In the genomic region with DNA sequence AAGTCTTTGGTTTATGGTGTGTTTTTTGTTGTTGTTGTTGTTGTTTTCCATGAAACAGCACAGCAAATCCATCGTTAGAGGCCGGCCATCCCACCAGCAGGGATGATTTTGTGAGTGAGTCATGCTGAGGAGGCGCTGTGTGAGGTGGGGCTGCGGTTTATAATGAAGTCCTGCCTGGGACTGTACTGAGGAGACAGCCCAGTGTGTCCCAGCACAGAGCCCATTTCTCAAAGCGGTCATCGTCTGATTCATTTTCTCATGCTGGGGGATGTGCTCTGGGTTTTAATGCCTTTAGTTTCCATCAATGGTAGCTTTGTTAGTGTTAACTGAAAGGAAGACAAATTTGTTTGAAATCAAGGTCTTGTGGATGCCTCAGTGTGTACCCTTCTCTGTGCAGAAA, we compare ENCODE assay signal across 14 cellular contexts.
DNase-seq lines count a peak whose midpoint lies in the region; ATAC-seq, FAIRE-seq and TF ChIP-seq lines count a peak whose summit lies in the region.
"Had no signal": no experiment of that assay in that cellular context is flagged by ENCODE, and none has a peak within 500 bp of the region (broad histone marks: within the 10 kb centered on the region; RNA-seq: fewer than 3 reads in every experiment).

No MANE protein-coding gene starts in this region.

- no peaks in the 10 kb centered on the region for H3K27me3 ChIP-seq in astrocyte (ENCODE audit: insufficient read depth, low read length)
- H3K27me3 ChIP-seq in foreskin keratinocyte = no peaks in the 10 kb centered on the region
- H3K27me3 ChIP-seq in aorta (ENCODE audit: control insufficient read depth in 1 of 2, insufficient read depth in 2 of 2, low read length in 1 of 2) = no peaks in the 10 kb centered on the region

- H3K9me3 ChIP-seq in astrocyte (ENCODE audit: insufficient read depth, low read depth, low read length) (no peaks in the 10 kb centered on the region), aorta (ENCODE audit: control insufficient read depth, low read length) (no peaks in the 10 kb centered on the region)

- no peaks in the 10 kb centered on the region for H3K79me2 ChIP-seq in astrocyte (ENCODE audit: insufficient read depth, low read length)

- H3K9me3 Mint-ChIP-seq in astrocyte (ENCODE audit: unreplicated experiment) = peaks cover 2% of the 10 kb centered on the region
- H3K9me3 Mint-ChIP-seq: natural killer cell treated with Interleukin-12 subunit alpha and Interleukin-12 subunit beta and Interleukin-15 and Interleukin-18, amount 100 ng/mL, for 72 hours had no signal

- H3K36me3 Mint-ChIP-seq in astrocyte (ENCODE audit: low read depth, unreplicated experiment) = no peaks in the 10 kb centered on the region
- H3K36me3 Mint-ChIP-seq: natural killer cell treated with Interleukin-12 subunit alpha and Interleukin-12 subunit beta and Interleukin-15 and Interleukin-18, amount 100 ng/mL, for 72 hours had no signal

- peak overlapping the region; percentile 41 for H3K4me2 ChIP-seq in astrocyte (ENCODE audit: low read length)

- no peak overlapping the region for H3K4me3 Mint-ChIP-seq in astrocyte (ENCODE audit: unreplicated experiment)
- H3K4me3 Mint-ChIP-seq: natural killer cell treated with Interleukin-12 subunit alpha and Interleukin-12 subunit beta and Interleukin-15 and Interleukin-18, amount 100 ng/mL, for 72 hours had no signal

- H3K36me3 ChIP-seq in astrocyte (ENCODE audit: insufficient read depth, low read length) (no peaks in the 10 kb centered on the region), aorta (ENCODE audit: control insufficient read depth in 1 of 2, insufficient read depth in 2 of 2, low read length in 1 of 2) (no peaks in the 10 kb centered on the region)

- H3K4me1 ChIP-seq in astrocyte (ENCODE audit: insufficient read depth, low read length) = peaks cover 28% of the 10 kb centered on the region
- H3K4me1 ChIP-seq in foreskin keratinocyte = peaks cover 6% of the 10 kb centered on the region
- peaks cover 0 to 2% of the 10 kb centered on the region in 2 donors for H3K4me1 ChIP-seq in aorta (ENCODE audit: control insufficient read depth in 1 of 2, insufficient read depth in 2 of 2, low read length in 2 of 2)

- peak overlapping the region; percentile 72 for H3K9ac ChIP-seq in astrocyte (ENCODE audit: low read length)

- H3K27ac Mint-ChIP-seq in astrocyte (ENCODE audit: unreplicated experiment) = no peak overlapping the region
- H3K27ac Mint-ChIP-seq: natural killer cell treated with Interleukin-12 subunit alpha and Interleukin-12 subunit beta and Interleukin-15 and Interleukin-18, amount 100 ng/mL, for 72 hours had no signal

- no peak for FAIRE-seq in astrocyte (lab: Jason Lieb, UNC)

- DNase-seq in HK-2 (ENCODE audit: unreplicated experiment) = peak; percentile 59
- peak; percentile 89 for DNase-seq in astrocyte (ENCODE audit: low read depth)
- DNase-seq in foreskin keratinocyte = peak in 1 of 2 donors; percentile 77
- no peak for DNase-seq in aorta
- no peak for DNase-seq in NCI-H526 treated with DMSO at 0.1 percent for 48 hours (lab: John Stamatoyannopoulos, UW)
- no peak for DNase-seq in HuH-7 (ENCODE audit: low spot score)
- DNase-seq: activated CD4-positive, alpha-beta T cell treated with anti-CD3 and anti-CD28 coated beads, Interleukin-2, amount 50 U/mL, for 1 hour; cerebellar nuclear complex; COR-L47; left cardiac atrium; NCI-H1092; T-helper 2 cell had no signal

- H4K20me1 ChIP-seq in astrocyte (ENCODE audit: insufficient read depth, low read length) = no peaks in the 10 kb centered on the region

- H2AFZ ChIP-seq in astrocyte (ENCODE audit: low read depth, low read length) = peak overlapping the region; percentile 31

- TF ChIP-seq CTCF in astrocyte (IDR thresholded peaks at IDR 0.05; ENCODE audit: insufficient read depth, low read depth, low read length) = no peak
- no peak for TF ChIP-seq CTCF in foreskin keratinocyte (conservative IDR thresholded peaks at IDR 0.05)

- intact Hi-C loops in aorta (cut with DNase I) = no loop called here

- H3K27ac ChIP-seq in astrocyte (ENCODE audit: low read depth, low read length) (peak overlapping the region; percentile 92), foreskin keratinocyte (peak overlapping the region; percentile 91), temporal lobe (ENCODE audit: low read depth, low read length) (peak overlapping the region; percentile 86), aorta (ENCODE audit: low read depth in 1 of 2, low read length in 2 of 2) (no peak overlapping the region)

- WGBS in aorta, 2 donors = 87 to 88% methylated on average over 6 of the region's 6 CpGs

- H3K27me3 Mint-ChIP-seq in astrocyte (ENCODE audit: low read depth, unreplicated experiment) = no peaks in the 10 kb centered on the region

- H3K4me3 ChIP-seq in astrocyte (ENCODE audit: insufficient read depth, low read depth, low read length) = no peak overlapping the region
- no peak overlapping the region for H3K4me3 ChIP-seq in aorta (ENCODE audit: low read length in 2 of 2)

- peaks cover 26% of the 10 kb centered on the region for H3K4me1 Mint-ChIP-seq in astrocyte (ENCODE audit: low read depth, unreplicated experiment)

- peak; percentile 82 for ATAC-seq in foreskin keratinocyte
- no peak for ATAC-seq in aorta (ENCODE audit: low FRiP score)
- ATAC-seq: left cardiac atrium; natural killer cell treated with Interleukin-12 subunit alpha and Interleukin-12 subunit beta and Interleukin-15 and Interleukin-18, amount 100 ng/mL, for 72 hours had no signal

Comparison
In these comparisons a context has a peak if more than half of its experiments do, and no peak if none do; other contexts are left out.
1. DNase-seq: peak in HK-2 (single experiment) and astrocyte (single experiment); none in aorta (0 of 2), NCI-H526 treated with DMSO at 0.1 percent for 48 hours (single experiment) and HuH-7 (single experiment).
2. H3K27ac ChIP-seq: peak in astrocyte (single experiment), foreskin keratinocyte (single experiment) and temporal lobe (single experiment); none in aorta (0 of 2).